ENCODE assay signal across 1 cellular context in genomic region chr3:190038050-190038631, GRCh38.
TF ChIP-seq lines count a peak whose summit lies in the region.

No MANE protein-coding gene starts in this region.

TF ChIP-seq in GM23338, 12 proteins besides CTCF, POLR2A, EP300 and RAD21:
- TF ChIP-seq ZNF462 (CRISPR knock-in tag; IDR thresholded peaks at IDR 0.05) = no peak
- no peak for TF ChIP-seq ETS1 (IDR thresholded peaks at IDR 0.05)
- TF ChIP-seq ZNF114 (CRISPR knock-in tag; IDR thresholded peaks at IDR 0.05) = no peak
- TF ChIP-seq EZH2phosphoT487 (IDR thresholded peaks at IDR 0.05; ENCODE audit: unreplicated experiment) = no peak
- TF ChIP-seq POLR2AphosphoS5 (IDR thresholded peaks at IDR 0.05; ENCODE audit: low read depth) = no peak
- no peak for TF ChIP-seq CREB1 (CRISPR knock-in tag; IDR thresholded peaks at IDR 0.05; ENCODE audit: low read depth)
- no peak for TF ChIP-seq JUNB (IDR thresholded peaks at IDR 0.05; ENCODE audit: unreplicated experiment)
- TF ChIP-seq STAT1 (IDR thresholded peaks at IDR 0.05; ENCODE audit: unreplicated experiment) = no peak
- no peak for TF ChIP-seq EZH2 (IDR thresholded peaks at IDR 0.05; ENCODE audit: low read depth, unreplicated experiment)
- TF ChIP-seq NANOG (IDR thresholded peaks at IDR 0.05; ENCODE audit: borderline replicate concordance) = no peak
- TF ChIP-seq ZNF331 (CRISPR knock-in tag; IDR thresholded peaks at IDR 0.05; ENCODE audit: low read depth) = no peak
- TF ChIP-seq, protein P1, sequence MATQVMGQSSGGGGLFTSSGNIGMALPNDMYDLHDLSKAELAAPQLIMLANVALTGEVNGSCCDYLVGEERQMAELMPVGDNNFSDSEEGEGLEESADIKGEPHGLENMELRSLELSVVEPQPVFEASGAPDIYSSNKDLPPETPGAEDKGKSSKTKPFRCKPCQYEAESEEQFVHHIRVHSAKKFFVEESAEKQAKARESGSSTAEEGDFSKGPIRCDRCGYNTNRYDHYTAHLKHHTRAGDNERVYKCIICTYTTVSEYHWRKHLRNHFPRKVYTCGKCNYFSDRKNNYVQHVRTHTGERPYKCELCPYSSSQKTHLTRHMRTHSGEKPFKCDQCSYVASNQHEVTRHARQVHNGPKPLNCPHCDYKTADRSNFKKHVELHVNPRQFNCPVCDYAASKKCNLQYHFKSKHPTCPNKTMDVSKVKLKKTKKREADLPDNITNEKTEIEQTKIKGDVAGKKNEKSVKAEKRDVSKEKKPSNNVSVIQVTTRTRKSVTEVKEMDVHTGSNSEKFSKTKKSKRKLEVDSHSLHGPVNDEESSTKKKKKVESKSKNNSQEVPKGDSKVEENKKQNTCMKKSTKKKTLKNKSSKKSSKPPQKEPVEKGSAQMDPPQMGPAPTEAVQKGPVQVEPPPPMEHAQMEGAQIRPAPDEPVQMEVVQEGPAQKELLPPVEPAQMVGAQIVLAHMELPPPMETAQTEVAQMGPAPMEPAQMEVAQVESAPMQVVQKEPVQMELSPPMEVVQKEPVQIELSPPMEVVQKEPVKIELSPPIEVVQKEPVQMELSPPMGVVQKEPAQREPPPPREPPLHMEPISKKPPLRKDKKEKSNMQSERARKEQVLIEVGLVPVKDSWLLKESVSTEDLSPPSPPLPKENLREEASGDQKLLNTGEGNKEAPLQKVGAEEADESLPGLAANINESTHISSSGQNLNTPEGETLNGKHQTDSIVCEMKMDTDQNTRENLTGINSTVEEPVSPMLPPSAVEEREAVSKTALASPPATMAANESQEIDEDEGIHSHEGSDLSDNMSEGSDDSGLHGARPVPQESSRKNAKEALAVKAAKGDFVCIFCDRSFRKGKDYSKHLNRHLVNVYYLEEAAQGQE (IDR thresholded peaks at IDR 0.05; ENCODE audit: unreplicated experiment) = no peak
